ENCODE assay signal across 2 cellular contexts in genomic region chr17:48595107-48595999, GRCh38.
TF ChIP-seq lines count a peak whose summit lies in the region.

No MANE protein-coding gene starts in this region.

TF ChIP-seq in HCT116, 20 proteins besides CTCF, POLR2A, EP300 and RAD21:
- no peak for TF ChIP-seq EGR1 (IDR thresholded peaks at IDR 0.05; ENCODE audit: low read depth)
- no peak for TF ChIP-seq SRF (IDR thresholded peaks at IDR 0.05; ENCODE audit: low read depth)
- no peak for TF ChIP-seq POLR2AphosphoS5 (IDR thresholded peaks at IDR 0.05; ENCODE audit: low read depth, low read length)
- TF ChIP-seq, protein P1, sequence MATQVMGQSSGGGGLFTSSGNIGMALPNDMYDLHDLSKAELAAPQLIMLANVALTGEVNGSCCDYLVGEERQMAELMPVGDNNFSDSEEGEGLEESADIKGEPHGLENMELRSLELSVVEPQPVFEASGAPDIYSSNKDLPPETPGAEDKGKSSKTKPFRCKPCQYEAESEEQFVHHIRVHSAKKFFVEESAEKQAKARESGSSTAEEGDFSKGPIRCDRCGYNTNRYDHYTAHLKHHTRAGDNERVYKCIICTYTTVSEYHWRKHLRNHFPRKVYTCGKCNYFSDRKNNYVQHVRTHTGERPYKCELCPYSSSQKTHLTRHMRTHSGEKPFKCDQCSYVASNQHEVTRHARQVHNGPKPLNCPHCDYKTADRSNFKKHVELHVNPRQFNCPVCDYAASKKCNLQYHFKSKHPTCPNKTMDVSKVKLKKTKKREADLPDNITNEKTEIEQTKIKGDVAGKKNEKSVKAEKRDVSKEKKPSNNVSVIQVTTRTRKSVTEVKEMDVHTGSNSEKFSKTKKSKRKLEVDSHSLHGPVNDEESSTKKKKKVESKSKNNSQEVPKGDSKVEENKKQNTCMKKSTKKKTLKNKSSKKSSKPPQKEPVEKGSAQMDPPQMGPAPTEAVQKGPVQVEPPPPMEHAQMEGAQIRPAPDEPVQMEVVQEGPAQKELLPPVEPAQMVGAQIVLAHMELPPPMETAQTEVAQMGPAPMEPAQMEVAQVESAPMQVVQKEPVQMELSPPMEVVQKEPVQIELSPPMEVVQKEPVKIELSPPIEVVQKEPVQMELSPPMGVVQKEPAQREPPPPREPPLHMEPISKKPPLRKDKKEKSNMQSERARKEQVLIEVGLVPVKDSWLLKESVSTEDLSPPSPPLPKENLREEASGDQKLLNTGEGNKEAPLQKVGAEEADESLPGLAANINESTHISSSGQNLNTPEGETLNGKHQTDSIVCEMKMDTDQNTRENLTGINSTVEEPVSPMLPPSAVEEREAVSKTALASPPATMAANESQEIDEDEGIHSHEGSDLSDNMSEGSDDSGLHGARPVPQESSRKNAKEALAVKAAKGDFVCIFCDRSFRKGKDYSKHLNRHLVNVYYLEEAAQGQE (IDR thresholded peaks at IDR 0.05; ENCODE audit: low read depth), result no peak
- TF ChIP-seq ZFX (IDR thresholded peaks at IDR 0.05), result 0 out of 2 replicates have a peak, but pooled peaks have one; percentile 21
TF ChIP-seq in HCT116: peak in this region for 1.

TF ChIP-seq in SK-N-SH treated with all-trans-retinoic acid at 6 μM for 48 hours, 23 proteins besides CTCF, POLR2A, EP300 and RAD21:
- TF ChIP-seq TCF4 (CRISPR knock-in tag; IDR thresholded peaks at IDR 0.05; ENCODE audit: borderline replicate concordance) (no peak), ZNF8 (CRISPR knock-in tag; IDR thresholded peaks at IDR 0.05) (no peak)
TF ChIP-seq in SK-N-SH treated with all-trans-retinoic acid at 6 μM for 48 hours: peak in this region for 0.
